2 cellular contexts compared by ENCODE assay signal in the genomic region with DNA sequence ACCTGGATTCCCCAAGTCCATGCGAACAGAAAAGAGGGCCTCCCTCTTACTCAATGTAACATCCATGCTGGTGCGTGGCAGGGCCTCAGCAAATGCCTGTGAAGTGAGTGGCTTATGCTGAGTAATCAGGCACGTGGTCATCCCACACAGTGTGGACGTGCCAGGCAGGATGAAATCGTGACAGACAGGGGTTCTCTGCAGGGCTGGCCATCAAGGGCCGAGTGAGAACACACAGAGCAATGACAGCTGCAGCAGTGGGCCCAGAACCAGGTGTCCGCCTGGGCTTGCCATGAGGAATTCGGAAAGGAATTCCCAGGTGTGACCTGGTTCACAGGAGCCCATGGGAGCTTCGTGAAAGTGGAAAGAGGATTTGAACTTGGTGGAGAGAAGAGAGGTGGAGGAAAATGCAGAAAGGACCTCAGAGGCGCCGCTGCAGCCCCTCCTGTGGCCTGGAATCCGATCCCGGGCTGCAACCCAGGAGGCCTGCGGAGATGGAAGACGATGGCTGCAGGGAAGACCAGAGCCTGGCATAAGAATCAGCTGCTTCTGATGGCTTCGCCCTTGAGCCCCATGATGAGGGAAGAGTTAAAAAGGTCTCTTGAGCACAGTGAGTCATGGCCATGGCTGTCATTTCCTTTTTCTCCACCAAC.
TF ChIP-seq lines count a peak whose summit lies in the region.

No MANE protein-coding gene starts in this region.

TF ChIP-seq in HCT116, 20 proteins besides CTCF, POLR2A, EP300 and RAD21:
- TF ChIP-seq, protein P1, sequence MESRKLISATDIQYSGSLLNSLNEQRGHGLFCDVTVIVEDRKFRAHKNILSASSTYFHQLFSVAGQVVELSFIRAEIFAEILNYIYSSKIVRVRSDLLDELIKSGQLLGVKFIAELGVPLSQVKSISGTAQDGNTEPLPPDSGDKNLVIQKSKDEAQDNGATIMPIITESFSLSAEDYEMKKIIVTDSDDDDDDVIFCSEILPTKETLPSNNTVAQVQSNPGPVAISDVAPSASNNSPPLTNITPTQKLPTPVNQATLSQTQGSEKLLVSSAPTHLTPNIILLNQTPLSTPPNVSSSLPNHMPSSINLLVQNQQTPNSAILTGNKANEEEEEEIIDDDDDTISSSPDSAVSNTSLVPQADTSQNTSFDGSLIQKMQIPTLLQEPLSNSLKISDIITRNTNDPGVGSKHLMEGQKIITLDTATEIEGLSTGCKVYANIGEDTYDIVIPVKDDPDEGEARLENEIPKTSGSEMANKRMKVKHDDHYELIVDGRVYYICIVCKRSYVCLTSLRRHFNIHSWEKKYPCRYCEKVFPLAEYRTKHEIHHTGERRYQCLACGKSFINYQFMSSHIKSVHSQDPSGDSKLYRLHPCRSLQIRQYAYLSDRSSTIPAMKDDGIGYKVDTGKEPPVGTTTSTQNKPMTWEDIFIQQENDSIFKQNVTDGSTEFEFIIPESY (IDR thresholded peaks at IDR 0.05; ENCODE audit: extremely low read depth, insufficient replicate concordance, low read length): no peak
- TF ChIP-seq FOSL1 (IDR thresholded peaks at IDR 0.05; ENCODE audit: low read depth): peak; percentile 18; the same call in 1 of the 2 replicates
- peak; percentile 29; the same call in 1 of the 2 replicates for TF ChIP-seq SP1 (IDR thresholded peaks at IDR 0.05; ENCODE audit: low read depth)
- TF ChIP-seq, protein P2, sequence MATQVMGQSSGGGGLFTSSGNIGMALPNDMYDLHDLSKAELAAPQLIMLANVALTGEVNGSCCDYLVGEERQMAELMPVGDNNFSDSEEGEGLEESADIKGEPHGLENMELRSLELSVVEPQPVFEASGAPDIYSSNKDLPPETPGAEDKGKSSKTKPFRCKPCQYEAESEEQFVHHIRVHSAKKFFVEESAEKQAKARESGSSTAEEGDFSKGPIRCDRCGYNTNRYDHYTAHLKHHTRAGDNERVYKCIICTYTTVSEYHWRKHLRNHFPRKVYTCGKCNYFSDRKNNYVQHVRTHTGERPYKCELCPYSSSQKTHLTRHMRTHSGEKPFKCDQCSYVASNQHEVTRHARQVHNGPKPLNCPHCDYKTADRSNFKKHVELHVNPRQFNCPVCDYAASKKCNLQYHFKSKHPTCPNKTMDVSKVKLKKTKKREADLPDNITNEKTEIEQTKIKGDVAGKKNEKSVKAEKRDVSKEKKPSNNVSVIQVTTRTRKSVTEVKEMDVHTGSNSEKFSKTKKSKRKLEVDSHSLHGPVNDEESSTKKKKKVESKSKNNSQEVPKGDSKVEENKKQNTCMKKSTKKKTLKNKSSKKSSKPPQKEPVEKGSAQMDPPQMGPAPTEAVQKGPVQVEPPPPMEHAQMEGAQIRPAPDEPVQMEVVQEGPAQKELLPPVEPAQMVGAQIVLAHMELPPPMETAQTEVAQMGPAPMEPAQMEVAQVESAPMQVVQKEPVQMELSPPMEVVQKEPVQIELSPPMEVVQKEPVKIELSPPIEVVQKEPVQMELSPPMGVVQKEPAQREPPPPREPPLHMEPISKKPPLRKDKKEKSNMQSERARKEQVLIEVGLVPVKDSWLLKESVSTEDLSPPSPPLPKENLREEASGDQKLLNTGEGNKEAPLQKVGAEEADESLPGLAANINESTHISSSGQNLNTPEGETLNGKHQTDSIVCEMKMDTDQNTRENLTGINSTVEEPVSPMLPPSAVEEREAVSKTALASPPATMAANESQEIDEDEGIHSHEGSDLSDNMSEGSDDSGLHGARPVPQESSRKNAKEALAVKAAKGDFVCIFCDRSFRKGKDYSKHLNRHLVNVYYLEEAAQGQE (IDR thresholded peaks at IDR 0.05; ENCODE audit: low read depth): no peak
- TF ChIP-seq, protein P3, sequence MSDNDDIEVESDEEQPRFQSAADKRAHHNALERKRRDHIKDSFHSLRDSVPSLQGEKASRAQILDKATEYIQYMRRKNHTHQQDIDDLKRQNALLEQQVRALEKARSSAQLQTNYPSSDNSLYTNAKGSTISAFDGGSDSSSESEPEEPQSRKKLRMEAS (IDR thresholded peaks at IDR 0.05): peak; percentile 73
- peak; percentile 20; the same call in 1 of the 2 replicates for TF ChIP-seq JUND (IDR thresholded peaks at IDR 0.05)
- TF ChIP-seq TCF7L2 (IDR thresholded peaks at IDR 0.05; ENCODE audit: borderline replicate concordance, extremely low read depth, insufficient read depth, insufficient read length): no peak
TF ChIP-seq in HCT116: peak in this region for 4.

TF ChIP-seq in H1, 55 proteins besides CTCF, POLR2A, EP300 and RAD21:
- TF ChIP-seq CTBP2 (IDR thresholded peaks at IDR 0.05; ENCODE audit: borderline replicate concordance, insufficient read depth, insufficient read length, low read length) (no peak), BACH1 (IDR thresholded peaks at IDR 0.05; ENCODE audit: low read length) (no peak), HDAC2 (IDR thresholded peaks at IDR 0.05; ENCODE audit: borderline replicate concordance in 1 of 2, low read depth in 2 of 2, low read length in 2 of 2) (no peak), TEAD4 (IDR thresholded peaks at IDR 0.05; ENCODE audit: low read depth, low read length) (no peak), RNF2 (IDR thresholded peaks at IDR 0.05; ENCODE audit: borderline replicate concordance, low read depth, low read length, missing control alignments, poor library complexity, severe bottlenecking) (no peak), TAF7 (optimal IDR thresholded peaks at IDR 0.05; ENCODE audit: borderline replicate concordance, low read depth, low read length) (no peak), HDAC6 (IDR thresholded peaks at IDR 0.05; ENCODE audit: low read depth, low read length) (no peak), GTF2F1 (IDR thresholded peaks at IDR 0.05; ENCODE audit: borderline replicate concordance, low read depth, low read length) (no peak), NRF1 (IDR thresholded peaks at IDR 0.05; ENCODE audit: low read depth, low read length) (no peak), TCF12 (IDR thresholded peaks at IDR 0.05; ENCODE audit: low read depth, low read length) (no peak), KDM5A (IDR thresholded peaks at IDR 0.05; ENCODE audit: low read length) (no peak), EZH2 (IDR thresholded peaks at IDR 0.05; ENCODE audit: low read depth, low read length, severe bottlenecking) (no peak)
